In the genomic region with DNA sequence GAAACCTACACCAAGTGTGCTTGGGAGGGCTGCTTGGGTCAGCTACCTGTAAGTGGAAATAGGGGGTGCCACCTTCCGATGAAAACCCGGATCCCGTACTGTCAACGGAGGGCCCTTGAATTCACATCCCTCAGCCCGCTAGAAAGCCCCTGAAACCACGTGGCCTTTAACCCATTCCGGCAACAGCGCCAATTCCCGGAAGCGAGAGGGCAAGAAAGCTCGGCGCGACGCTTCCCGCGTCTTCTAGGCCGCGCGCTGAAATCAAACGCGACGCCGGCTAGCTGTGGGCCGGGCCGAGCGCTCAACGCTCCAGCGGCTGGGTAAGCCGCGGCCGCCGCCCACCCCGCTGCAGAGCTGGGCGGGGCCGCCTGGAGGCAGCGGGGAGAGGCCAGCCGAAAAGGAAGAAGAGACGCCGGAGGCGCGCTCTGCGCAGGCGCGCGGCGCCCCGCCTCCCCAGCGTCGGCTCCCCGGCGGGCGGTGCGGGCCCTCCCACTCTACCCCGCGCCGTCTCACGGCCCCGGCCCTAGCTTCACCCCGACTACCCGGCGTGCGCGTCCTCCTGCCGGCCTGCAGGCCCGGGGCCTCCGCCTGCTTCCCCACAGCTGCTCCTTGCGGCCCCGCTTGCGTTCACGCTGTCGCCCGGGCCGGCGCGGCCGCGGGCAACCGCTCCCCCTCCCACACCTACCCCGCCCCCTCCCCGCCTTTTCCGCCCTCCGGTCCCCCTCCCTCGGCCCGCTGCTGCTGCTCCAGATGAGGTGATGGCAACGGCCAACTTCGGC, we compare ENCODE assay signal across 1 cellular context.
TF ChIP-seq lines count a peak whose summit lies in the region.

A gene (plus strand): TSS at position 492 of the 779 bp plus-strand sequence. CDS start 267 bp downstream, at position 759.

TF ChIP-seq in K562, 482 proteins besides CTCF, POLR2A, EP300 and RAD21 (continued from another document and continues in another):
- TF ChIP-seq, protein P1, sequence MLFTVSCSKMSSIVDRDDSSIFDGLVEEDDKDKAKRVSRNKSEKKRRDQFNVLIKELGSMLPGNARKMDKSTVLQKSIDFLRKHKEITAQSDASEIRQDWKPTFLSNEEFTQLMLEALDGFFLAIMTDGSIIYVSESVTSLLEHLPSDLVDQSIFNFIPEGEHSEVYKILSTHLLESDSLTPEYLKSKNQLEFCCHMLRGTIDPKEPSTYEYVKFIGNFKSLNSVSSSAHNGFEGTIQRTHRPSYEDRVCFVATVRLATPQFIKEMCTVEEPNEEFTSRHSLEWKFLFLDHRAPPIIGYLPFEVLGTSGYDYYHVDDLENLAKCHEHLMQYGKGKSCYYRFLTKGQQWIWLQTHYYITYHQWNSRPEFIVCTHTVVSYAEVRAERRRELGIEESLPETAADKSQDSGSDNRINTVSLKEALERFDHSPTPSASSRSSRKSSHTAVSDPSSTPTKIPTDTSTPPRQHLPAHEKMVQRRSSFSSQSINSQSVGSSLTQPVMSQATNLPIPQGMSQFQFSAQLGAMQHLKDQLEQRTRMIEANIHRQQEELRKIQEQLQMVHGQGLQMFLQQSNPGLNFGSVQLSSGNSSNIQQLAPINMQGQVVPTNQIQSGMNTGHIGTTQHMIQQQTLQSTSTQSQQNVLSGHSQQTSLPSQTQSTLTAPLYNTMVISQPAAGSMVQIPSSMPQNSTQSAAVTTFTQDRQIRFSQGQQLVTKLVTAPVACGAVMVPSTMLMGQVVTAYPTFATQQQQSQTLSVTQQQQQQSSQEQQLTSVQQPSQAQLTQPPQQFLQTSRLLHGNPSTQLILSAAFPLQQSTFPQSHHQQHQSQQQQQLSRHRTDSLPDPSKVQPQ (CRISPR knock-in tag; IDR thresholded peaks at IDR 0.05; ENCODE audit: borderline replicate concordance), result no peak
- TF ChIP-seq FOXJ2 (tag; IDR thresholded peaks at IDR 0.05) (no peak), ZNF507 (tag; conservative IDR thresholded peaks at IDR 0.05) (no peak), ZNF589 (CRISPR knock-in tag; IDR thresholded peaks at IDR 0.05; ENCODE audit: low read depth) (peak; percentile 94), CBFA2T2 (conservative IDR thresholded peaks at IDR 0.05) (peak; percentile 39), SNRNP70 (optimal IDR thresholded peaks at IDR 0.05; ENCODE audit: low read depth, low read length) (no peak), PPARD (CRISPR knock-in tag; IDR thresholded peaks at IDR 0.05) (no peak), POLR2AphosphoS5 (IDR thresholded peaks at IDR 0.05; ENCODE audit: control insufficient read depth, insufficient read depth, low read depth, low read length) (peak; percentile 52), TRIM28 (IDR thresholded peaks at IDR 0.05) (peak; percentile 45; the same call in 1 of the 2 replicates), BMI1 (IDR thresholded peaks at IDR 0.05; ENCODE audit: low read length) (no peak), FOS (IDR thresholded peaks at IDR 0.05; ENCODE audit: extremely low read depth, insufficient read length) (no peak), EZH2 (IDR thresholded peaks at IDR 0.05; ENCODE audit: borderline replicate concordance, low read depth, low read length) (no peak), ZNF324 (CRISPR knock-in tag; IDR thresholded peaks at IDR 0.05) (no peak), ZNF699 (CRISPR knock-in tag; IDR thresholded peaks at IDR 0.05; ENCODE audit: insufficient replicate concordance) (no peak), RBM15 (IDR thresholded peaks at IDR 0.05; ENCODE audit: insufficient read depth, low read length) (no peak), SUPT5H (IDR thresholded peaks at IDR 0.05) (peak; percentile 54), NEUROD1 (IDR thresholded peaks at IDR 0.05; ENCODE audit: borderline replicate concordance, low read depth, low read length, partially characterized antibody) (no peak), ZNF143 (CRISPR knock-in tag; IDR thresholded peaks at IDR 0.05) (no peak), NR2C1 (IDR thresholded peaks at IDR 0.05) (no peak), NR2C1 (tag; IDR thresholded peaks at IDR 0.05) (peak; percentile 80), MXI1 (IDR thresholded peaks at IDR 0.05; ENCODE audit: low read depth, low read length) (peak; percentile 42; the same call in 1 of the 2 replicates), ZNF165 (CRISPR knock-in tag; IDR thresholded peaks at IDR 0.05; ENCODE audit: borderline replicate concordance) (no peak), FOXA3 (CRISPR knock-in tag; conservative IDR thresholded peaks at IDR 0.05 in 1 of 2, IDR thresholded peaks at IDR 0.05 in 1 of 2) (no peak), MCM2 (IDR thresholded peaks at IDR 0.05; ENCODE audit: low read depth) (no peak), MTF1 (CRISPR knock-in tag; IDR thresholded peaks at IDR 0.05; ENCODE audit: borderline replicate concordance) (peak; percentile 48; the same call in 1 of the 2 replicates), BHLHE40 (IDR thresholded peaks at IDR 0.05; ENCODE audit: low read length) (peak; percentile 30; the same call in 1 of the 2 replicates), GATAD2B (IDR thresholded peaks at IDR 0.05; ENCODE audit: borderline replicate concordance) (peak; percentile 93; the same call in 1 of the 2 replicates), RB1 (IDR thresholded peaks at IDR 0.05; ENCODE audit: low read depth) (peak; percentile 87), DMBX1 (CRISPR knock-in tag; IDR thresholded peaks at IDR 0.05; ENCODE audit: borderline replicate concordance) (peak; percentile 93), ZFP1 (CRISPR knock-in tag; IDR thresholded peaks at IDR 0.05) (0 out of 2 replicates have a peak, but pooled peaks have one; percentile 11), TFAM (CRISPR knock-in tag; conservative IDR thresholded peaks at IDR 0.05) (no peak)
- TF ChIP-seq, protein P2, sequence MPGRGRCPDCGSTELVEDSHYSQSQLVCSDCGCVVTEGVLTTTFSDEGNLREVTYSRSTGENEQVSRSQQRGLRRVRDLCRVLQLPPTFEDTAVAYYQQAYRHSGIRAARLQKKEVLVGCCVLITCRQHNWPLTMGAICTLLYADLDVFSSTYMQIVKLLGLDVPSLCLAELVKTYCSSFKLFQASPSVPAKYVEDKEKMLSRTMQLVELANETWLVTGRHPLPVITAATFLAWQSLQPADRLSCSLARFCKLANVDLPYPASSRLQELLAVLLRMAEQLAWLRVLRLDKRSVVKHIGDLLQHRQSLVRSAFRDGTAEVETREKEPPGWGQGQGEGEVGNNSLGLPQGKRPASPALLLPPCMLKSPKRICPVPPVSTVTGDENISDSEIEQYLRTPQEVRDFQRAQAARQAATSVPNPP (IDR thresholded peaks at IDR 0.05; ENCODE audit: borderline replicate concordance, insufficient read depth, insufficient read length), result no peak
- TF ChIP-seq, protein P3, sequence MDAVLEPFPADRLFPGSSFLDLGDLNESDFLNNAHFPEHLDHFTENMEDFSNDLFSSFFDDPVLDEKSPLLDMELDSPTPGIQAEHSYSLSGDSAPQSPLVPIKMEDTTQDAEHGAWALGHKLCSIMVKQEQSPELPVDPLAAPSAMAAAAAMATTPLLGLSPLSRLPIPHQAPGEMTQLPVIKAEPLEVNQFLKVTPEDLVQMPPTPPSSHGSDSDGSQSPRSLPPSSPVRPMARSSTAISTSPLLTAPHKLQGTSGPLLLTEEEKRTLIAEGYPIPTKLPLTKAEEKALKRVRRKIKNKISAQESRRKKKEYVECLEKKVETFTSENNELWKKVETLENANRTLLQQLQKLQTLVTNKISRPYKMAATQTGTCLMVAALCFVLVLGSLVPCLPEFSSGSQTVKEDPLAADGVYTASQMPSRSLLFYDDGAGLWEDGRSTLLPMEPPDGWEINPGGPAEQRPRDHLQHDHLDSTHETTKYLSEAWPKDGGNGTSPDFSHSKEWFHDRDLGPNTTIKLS (IDR thresholded peaks at IDR 0.05; ENCODE audit: borderline replicate concordance, low read depth), result peak; percentile 88
- TF ChIP-seq, protein P4, sequence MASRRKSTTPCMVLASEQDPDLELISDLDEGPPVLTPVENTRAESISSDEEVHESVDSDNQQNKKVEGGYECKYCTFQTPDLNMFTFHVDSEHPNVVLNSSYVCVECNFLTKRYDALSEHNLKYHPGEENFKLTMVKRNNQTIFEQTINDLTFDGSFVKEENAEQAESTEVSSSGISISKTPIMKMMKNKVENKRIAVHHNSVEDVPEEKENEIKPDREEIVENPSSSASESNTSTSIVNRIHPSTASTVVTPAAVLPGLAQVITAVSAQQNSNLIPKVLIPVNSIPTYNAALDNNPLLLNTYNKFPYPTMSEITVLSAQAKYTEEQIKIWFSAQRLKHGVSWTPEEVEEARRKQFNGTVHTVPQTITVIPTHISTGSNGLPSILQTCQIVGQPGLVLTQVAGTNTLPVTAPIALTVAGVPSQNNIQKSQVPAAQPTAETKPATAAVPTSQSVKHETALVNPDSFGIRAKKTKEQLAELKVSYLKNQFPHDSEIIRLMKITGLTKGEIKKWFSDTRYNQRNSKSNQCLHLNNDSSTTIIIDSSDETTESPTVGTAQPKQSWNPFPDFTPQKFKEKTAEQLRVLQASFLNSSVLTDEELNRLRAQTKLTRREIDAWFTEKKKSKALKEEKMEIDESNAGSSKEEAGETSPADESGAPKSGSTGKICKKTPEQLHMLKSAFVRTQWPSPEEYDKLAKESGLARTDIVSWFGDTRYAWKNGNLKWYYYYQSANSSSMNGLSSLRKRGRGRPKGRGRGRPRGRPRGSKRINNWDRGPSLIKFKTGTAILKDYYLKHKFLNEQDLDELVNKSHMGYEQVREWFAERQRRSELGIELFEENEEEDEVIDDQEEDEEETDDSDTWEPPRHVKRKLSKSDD (conservative IDR thresholded peaks at IDR 0.05; ENCODE audit: low read length), result no peak
- TF ChIP-seq, protein P5, sequence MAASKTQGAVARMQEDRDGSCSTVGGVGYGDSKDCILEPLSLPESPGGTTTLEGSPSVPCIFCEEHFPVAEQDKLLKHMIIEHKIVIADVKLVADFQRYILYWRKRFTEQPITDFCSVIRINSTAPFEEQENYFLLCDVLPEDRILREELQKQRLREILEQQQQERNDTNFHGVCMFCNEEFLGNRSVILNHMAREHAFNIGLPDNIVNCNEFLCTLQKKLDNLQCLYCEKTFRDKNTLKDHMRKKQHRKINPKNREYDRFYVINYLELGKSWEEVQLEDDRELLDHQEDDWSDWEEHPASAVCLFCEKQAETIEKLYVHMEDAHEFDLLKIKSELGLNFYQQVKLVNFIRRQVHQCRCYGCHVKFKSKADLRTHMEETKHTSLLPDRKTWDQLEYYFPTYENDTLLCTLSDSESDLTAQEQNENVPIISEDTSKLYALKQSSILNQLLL (CRISPR knock-in tag; IDR thresholded peaks at IDR 0.05; ENCODE audit: borderline replicate concordance), result no peak
- TF ChIP-seq, protein P6, sequence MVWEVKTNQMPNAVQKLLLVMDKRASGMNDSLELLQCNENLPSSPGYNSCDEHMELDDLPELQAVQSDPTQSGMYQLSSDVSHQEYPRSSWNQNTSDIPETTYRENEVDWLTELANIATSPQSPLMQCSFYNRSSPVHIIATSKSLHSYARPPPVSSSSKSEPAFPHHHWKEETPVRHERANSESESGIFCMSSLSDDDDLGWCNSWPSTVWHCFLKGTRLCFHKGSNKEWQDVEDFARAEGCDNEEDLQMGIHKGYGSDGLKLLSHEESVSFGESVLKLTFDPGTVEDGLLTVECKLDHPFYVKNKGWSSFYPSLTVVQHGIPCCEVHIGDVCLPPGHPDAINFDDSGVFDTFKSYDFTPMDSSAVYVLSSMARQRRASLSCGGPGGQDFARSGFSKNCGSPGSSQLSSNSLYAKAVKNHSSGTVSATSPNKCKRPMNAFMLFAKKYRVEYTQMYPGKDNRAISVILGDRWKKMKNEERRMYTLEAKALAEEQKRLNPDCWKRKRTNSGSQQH (CRISPR knock-in tag; IDR thresholded peaks at IDR 0.05), result no peak
- TF ChIP-seq, protein P7, sequence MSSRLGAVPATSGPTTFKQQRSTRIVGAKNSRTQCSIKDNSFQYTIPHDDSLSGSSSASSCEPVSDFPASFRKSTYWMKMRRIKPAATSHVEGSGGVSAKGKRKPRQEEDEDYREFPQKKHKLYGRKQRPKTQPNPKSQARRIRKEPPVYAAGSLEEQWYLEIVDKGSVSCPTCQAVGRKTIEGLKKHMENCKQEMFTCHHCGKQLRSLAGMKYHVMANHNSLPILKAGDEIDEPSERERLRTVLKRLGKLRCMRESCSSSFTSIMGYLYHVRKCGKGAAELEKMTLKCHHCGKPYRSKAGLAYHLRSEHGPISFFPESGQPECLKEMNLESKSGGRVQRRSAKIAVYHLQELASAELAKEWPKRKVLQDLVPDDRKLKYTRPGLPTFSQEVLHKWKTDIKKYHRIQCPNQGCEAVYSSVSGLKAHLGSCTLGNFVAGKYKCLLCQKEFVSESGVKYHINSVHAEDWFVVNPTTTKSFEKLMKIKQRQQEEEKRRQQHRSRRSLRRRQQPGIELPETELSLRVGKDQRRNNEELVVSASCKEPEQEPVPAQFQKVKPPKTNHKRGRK (tag; IDR thresholded peaks at IDR 0.05), result no peak
- TF ChIP-seq, protein P8, sequence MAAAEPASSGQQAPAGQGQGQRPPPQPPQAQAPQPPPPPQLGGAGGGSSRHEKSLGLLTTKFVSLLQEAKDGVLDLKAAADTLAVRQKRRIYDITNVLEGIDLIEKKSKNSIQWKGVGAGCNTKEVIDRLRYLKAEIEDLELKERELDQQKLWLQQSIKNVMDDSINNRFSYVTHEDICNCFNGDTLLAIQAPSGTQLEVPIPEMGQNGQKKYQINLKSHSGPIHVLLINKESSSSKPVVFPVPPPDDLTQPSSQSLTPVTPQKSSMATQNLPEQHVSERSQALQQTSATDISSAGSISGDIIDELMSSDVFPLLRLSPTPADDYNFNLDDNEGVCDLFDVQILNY (CRISPR knock-in tag; IDR thresholded peaks at IDR 0.05), result no peak
- TF ChIP-seq, protein P9, sequence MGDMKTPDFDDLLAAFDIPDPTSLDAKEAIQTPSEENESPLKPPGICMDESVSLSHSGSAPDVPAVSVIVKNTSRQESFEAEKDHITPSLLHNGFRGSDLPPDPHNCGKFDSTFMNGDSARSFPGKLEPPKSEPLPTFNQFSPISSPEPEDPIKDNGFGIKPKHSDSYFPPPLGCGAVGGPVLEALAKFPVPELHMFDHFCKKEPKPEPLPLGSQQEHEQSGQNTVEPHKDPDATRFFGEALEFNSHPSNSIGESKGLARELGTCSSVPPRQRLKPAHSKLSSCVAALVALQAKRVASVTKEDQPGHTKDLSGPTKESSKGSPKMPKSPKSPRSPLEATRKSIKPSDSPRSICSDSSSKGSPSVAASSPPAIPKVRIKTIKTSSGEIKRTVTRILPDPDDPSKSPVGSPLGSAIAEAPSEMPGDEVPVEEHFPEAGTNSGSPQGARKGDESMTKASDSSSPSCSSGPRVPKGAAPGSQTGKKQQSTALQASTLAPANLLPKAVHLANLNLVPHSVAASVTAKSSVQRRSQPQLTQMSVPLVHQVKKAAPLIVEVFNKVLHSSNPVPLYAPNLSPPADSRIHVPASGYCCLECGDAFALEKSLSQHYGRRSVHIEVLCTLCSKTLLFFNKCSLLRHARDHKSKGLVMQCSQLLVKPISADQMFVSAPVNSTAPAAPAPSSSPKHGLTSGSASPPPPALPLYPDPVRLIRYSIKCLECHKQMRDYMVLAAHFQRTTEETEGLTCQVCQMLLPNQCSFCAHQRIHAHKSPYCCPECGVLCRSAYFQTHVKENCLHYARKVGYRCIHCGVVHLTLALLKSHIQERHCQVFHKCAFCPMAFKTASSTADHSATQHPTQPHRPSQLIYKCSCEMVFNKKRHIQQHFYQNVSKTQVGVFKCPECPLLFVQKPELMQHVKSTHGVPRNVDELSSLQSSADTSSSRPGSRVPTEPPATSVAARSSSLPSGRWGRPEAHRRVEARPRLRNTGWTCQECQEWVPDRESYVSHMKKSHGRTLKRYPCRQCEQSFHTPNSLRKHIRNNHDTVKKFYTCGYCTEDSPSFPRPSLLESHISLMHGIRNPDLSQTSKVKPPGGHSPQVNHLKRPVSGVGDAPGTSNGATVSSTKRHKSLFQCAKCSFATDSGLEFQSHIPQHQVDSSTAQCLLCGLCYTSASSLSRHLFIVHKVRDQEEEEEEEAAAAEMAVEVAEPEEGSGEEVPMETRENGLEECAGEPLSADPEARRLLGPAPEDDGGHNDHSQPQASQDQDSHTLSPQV (IDR thresholded peaks at IDR 0.05), result peak; percentile 99
